Comparison of ENCODE assay signal across 8 cellular contexts in the genomic region with DNA sequence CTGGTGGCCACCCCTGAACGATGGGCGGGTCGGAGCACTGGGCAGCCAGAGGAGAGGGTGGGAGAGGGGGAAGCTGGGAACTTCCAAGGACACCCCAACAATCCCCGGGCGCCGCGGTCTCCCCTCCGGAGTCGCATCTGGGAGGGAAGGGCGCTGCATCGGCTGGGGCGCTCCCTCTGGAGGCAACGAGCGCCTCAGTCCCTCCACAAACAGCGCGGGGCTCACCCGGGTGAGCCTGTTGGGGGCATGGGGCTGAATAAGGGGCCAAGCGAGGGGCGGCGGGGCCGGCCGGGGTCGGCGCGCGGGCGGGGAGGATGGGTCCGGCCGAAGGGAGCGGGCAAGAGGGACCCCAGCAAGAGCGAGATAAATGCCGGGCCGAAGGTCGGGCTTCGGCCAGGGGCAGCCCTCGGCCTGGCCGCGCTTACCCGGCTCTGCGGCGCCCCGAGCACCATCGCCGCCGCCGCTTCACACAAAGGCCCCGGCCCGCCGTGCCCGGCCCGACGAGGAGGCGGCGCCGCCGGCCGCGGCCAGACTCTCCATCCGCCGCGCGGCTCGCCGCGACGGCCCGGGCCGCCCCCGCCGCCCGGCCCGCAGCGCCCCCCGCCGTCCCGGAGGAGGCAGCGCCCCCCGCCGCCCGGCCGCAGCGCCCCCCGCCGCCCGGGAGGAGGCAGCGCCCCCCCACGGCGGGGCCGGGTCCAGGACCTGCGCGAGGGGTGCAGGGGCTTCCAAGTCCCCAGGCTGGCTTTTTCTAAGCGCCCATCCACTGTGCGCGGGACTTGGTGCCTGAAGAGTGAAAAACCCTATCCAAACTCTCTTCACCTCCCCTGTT. TPM values are rescaled to one million over a fixed set of nuclear protein-coding genes. Genes with fewer than 3 reads are reported as not detected.
DNase-seq lines count a peak whose midpoint lies in the region; ATAC-seq and TF ChIP-seq lines count a peak whose summit lies in the region.

A gene with protein sequence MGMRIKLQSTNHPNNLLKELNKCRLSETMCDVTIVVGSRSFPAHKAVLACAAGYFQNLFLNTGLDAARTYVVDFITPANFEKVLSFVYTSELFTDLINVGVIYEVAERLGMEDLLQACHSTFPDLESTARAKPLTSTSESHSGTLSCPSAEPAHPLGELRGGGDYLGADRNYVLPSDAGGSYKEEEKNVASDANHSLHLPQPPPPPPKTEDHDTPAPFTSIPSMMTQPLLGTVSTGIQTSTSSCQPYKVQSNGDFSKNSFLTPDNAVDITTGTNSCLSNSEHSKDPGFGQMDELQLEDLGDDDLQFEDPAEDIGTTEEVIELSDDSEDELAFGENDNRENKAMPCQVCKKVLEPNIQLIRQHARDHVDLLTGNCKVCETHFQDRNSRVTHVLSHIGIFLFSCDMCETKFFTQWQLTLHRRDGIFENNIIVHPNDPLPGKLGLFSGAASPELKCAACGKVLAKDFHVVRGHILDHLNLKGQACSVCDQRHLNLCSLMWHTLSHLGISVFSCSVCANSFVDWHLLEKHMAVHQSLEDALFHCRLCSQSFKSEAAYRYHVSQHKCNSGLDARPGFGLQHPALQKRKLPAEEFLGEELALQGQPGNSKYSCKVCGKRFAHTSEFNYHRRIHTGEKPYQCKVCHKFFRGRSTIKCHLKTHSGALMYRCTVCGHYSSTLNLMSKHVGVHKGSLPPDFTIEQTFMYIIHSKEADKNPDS (minus strand): TSS at position 567 of the 829 bp plus-strand sequence. CDS start 1,629 bp downstream, outside the sequence.

- peak within 1 kb of the TSS; percentile 74 to 94 (median 92) for H3K27ac ChIP-seq in BLaER1 treated with 17β-estradiol and CSF1 and Interleukin-3, amounts not matched to agents 10 nM and 100 nM
- H3K27ac ChIP-seq in PC-9 (no peak within 1 kb of the TSS), neural progenitor cell (peak within 1 kb of the TSS; percentile 22), thoracic aorta (peak within 1 kb of the TSS; percentile 57 to 70)

- H3K4me2 ChIP-seq in BLaER1 treated with 17β-estradiol and CSF1 and Interleukin-3, amounts not matched to agents 10 nM and 100 nM, result peak within 1 kb of the TSS; percentile 77 to 97 (median 93)
- H3K4me2 ChIP-seq in PC-9 (peak within 1 kb of the TSS; percentile 84), neural progenitor cell (peak within 1 kb of the TSS; percentile 85)

- no peaks in the 10 kb centered on the region for H3K27me3 ChIP-seq in BLaER1 treated with 17β-estradiol and CSF1 and Interleukin-3, amounts not matched to agents 10 nM and 100 nM
- H3K27me3 ChIP-seq in PC-9 (ENCODE audit: insufficient read depth, low read depth) (no peaks in the 10 kb centered on the region), neural progenitor cell (no peaks in the 10 kb centered on the region), thoracic aorta (replicated peaks; ENCODE audit: insufficient read depth) (no peaks in the 10 kb centered on the region)

- H3K4me3 ChIP-seq in BLaER1 treated with 17β-estradiol and CSF1 and Interleukin-3, amounts not matched to agents 10 nM and 100 nM, result peak within 1 kb of the TSS; percentile 73 to 96 (median 91)
- H3K4me3 ChIP-seq in PC-9, result peak within 1 kb of the TSS; percentile 62
- peak within 1 kb of the TSS; percentile 78 for H3K4me3 ChIP-seq in neural progenitor cell
- H3K4me3 ChIP-seq in thoracic aorta, result peak within 1 kb of the TSS; percentile 88

- peaks cover 12 to 56% (median 27%) of the 10 kb centered on the region in 10 experiments for H3K4me1 ChIP-seq in BLaER1 treated with 17β-estradiol and CSF1 and Interleukin-3, amounts not matched to agents 10 nM and 100 nM
- peaks cover 11% of the 10 kb centered on the region for H3K4me1 ChIP-seq in PC-9 (replicated peaks; ENCODE audit: insufficient read depth)
- peaks cover 7% of the 10 kb centered on the region for H3K4me1 ChIP-seq in neural progenitor cell
- H3K4me1 ChIP-seq in thoracic aorta (ENCODE audit: control insufficient read depth in 1 of 2, low read depth in 2 of 2), result peaks cover 14 to 20% of the 10 kb centered on the region in 2 donors

- intact Hi-C loops in PC-9 (cut with micrococcal nuclease; ENCODE audit: unreplicated experiment), result loop anchor here (1.0 to 10.0 kb wide), 4 partner anchors 170 to 889 kb away; a partner anchor contains a TSS

- peak; percentile 62 for ATAC-seq in HG03520 (IDR thresholded peaks at IDR 0.05; ENCODE audit: unreplicated experiment)
- peak; percentile 49 for ATAC-seq in thoracic aorta (ENCODE audit: insufficient number of reproducible peaks, low FRiP score, low read depth)

- peak within 1 kb of the TSS; percentile 95 for H3K27ac Mint-ChIP-seq in neural progenitor cell

- H3K36me3 Mint-ChIP-seq in neural progenitor cell, result peaks cover 28% of the 10 kb centered on the region

- CTCF ChIA-PET in PC-9 (lab: Charles Lee), result interaction anchor here (0.6 to 0.7 kb wide), 3 partner anchors 281 to 402 kb away, joined by 4 to 10 read pairs (median 5); no protein-coding TSS in a partner anchor

- POLR2A ChIA-PET in PC-9 (lab: Charles Lee; ENCODE audit: unreplicated experiment), result interaction anchor here (0.5 kb wide), 1 partner anchor 73 kb away, joined by 4 read pairs; no protein-coding TSS in a partner anchor

- H3K4me1 Mint-ChIP-seq in neural progenitor cell, result peaks cover 19% of the 10 kb centered on the region

- H4K20me1 ChIP-seq in BLaER1 treated with 17β-estradiol and CSF1 and Interleukin-3, amounts not matched to agents 10 nM and 100 nM, result peaks cover 16 to 48% (median 40%) of the 10 kb centered on the region in 11 experiments; a peak in 21 of 22 replicates
- H4K20me1 ChIP-seq in PC-9 (ENCODE audit: insufficient read depth), result peaks cover 8% of the 10 kb centered on the region; the same call in 1 of the 2 replicates
- peaks cover 43% of the 10 kb centered on the region for H4K20me1 ChIP-seq in neural progenitor cell (ENCODE audit: low read depth)

- H3K36me3 ChIP-seq in BLaER1 treated with 17β-estradiol and CSF1 and Interleukin-3, amounts not matched to agents 10 nM and 100 nM, result peaks cover 35 to 39% (median 37%) of the 10 kb centered on the region in 11 experiments
- H3K36me3 ChIP-seq in PC-9 (ENCODE audit: low read depth), result 0 out of 2 replicates have a peak, but pooled peaks cover 8% of the 10 kb centered on the region
- no peaks in the 10 kb centered on the region for H3K36me3 ChIP-seq in neural progenitor cell
- peaks cover 22% of the 10 kb centered on the region for H3K36me3 ChIP-seq in thoracic aorta

- H3F3A ChIP-seq in PC-9 (ENCODE audit: insufficient read depth, low read depth) (peaks cover under 1% of the 10 kb centered on the region; the same call in 1 of the 2 replicates), neural progenitor cell (ENCODE audit: low read depth) (peaks cover 8% of the 10 kb centered on the region)

- H3K9me2 ChIP-seq in PC-9 (ENCODE audit: insufficient read depth), result no peaks in the 10 kb centered on the region

- peak within 1 kb of the TSS; percentile 60 for H2AFZ ChIP-seq in PC-9
- H2AFZ ChIP-seq in neural progenitor cell (replicated peaks), result peak within 1 kb of the TSS; percentile 80

- no TSS peak for BruUV-seq in PC-9 (replicated peaks; lab: Mats Ljungman, UMichigan)

- H3K79me2 ChIP-seq in PC-9 (ENCODE audit: low read depth) (peaks cover 22% of the 10 kb centered on the region), neural progenitor cell (ENCODE audit: low read depth) (peaks cover 49% of the 10 kb centered on the region)

- H3K27me3 Mint-ChIP-seq in neural progenitor cell (ENCODE audit: insufficient read depth, low read depth), result peaks cover 2% of the 10 kb centered on the region

- DNase-seq in GM19238 (ENCODE audit: insufficient read length, low spot score), result peak; percentile 83
- peak in 1 of 2 experiments; percentile 70 for DNase-seq in PC-9
- peak; percentile 66 for DNase-seq in activated T-helper 9 cell treated with anti-CD3 and anti-CD28 coated beads, Interleukin-2, amount 50 U/mL, for 16 hours (ENCODE audit: low read depth)
- DNase-seq in fibroblast of the conjunctiva (ENCODE audit: low read depth), result peak; percentile 14
- peak; percentile 90 for DNase-seq in neural progenitor cell (ENCODE audit: low spot score)
- DNase-seq in thoracic aorta (ENCODE audit: low spot score), result no peak

- no peaks in the 10 kb centered on the region for H3K9me3 ChIP-seq in BLaER1 treated with 17β-estradiol and CSF1 and Interleukin-3, amounts not matched to agents 10 nM and 100 nM (replicated peaks in 1 of 11)
- no peaks in the 10 kb centered on the region for H3K9me3 ChIP-seq in PC-9 (ENCODE audit: insufficient read depth, low read depth)
- no peaks in the 10 kb centered on the region for H3K9me3 ChIP-seq in neural progenitor cell (ENCODE audit: low read depth)
- no peaks in the 10 kb centered on the region for H3K9me3 ChIP-seq in thoracic aorta

- TF ChIP-seq CTCF in PC-9 (conservative IDR thresholded peaks at IDR 0.05) (peak; percentile 68; the same call in 1 of the 2 replicates), neural progenitor cell (IDR thresholded peaks at IDR 0.05) (peak; percentile 58), thoracic aorta (IDR thresholded peaks at IDR 0.05) (peak; percentile 44)

- H3K9me3 Mint-ChIP-seq in neural progenitor cell, result no peaks in the 10 kb centered on the region

- H3K9ac ChIP-seq in BLaER1 treated with 17β-estradiol and CSF1 and Interleukin-3, amounts not matched to agents 10 nM and 100 nM, result peak within 1 kb of the TSS; percentile 92 to 98 (median 96)
- peak within 1 kb of the TSS; percentile 96 for H3K9ac ChIP-seq in neural progenitor cell

- peak within 1 kb of the TSS; percentile 96 for H3K4me3 Mint-ChIP-seq in neural progenitor cell

RNA-seq across cellular contexts. Expression of the gene that starts here (rescaled TPM):
- total RNA-seq in PC-9 (2021), result 6.5 and 7.6 TPM in 2 replicates
- total RNA-seq in neural progenitor cell (ENCODE audit: low replicate concordance), result 21.1 and 29.7 TPM in 2 replicates
- total RNA-seq in thoracic aorta, result 1 to 10 TPM; 3.1 to 8.3 TPM
